19 cellular contexts compared by ENCODE assay signal in genomic region chr10:11856678-11857077, GRCh38. TPM values are rescaled to one million over a fixed set of nuclear protein-coding genes. Genes with fewer than 3 reads are reported as not detected.
A peak's percentile ranks its signal among the peaks of the same experiment; 100 is the strongest.
DNase-seq lines count a peak whose midpoint lies in the region; ATAC-seq, FAIRE-seq and TF ChIP-seq lines count a peak whose summit lies in the region.
"Had no signal": no experiment of that assay in that cellular context is flagged by ENCODE, and none has a peak within 500 bp of the region (broad histone marks: within the 10 kb centered on the region; RNA-seq: fewer than 3 reads in every experiment).

No MANE protein-coding gene starts in this region.

- H3K4me2 ChIP-seq in neuronal stem cell (ENCODE audit: insufficient read depth, low read length, poor library complexity, severe bottlenecking): no peak overlapping the region

- no peaks in the 10 kb centered on the region for H3K36me3 Mint-ChIP-seq in natural killer cell
- H3K36me3 Mint-ChIP-seq: T-cell had no signal

- no peak overlapping the region for H3K4me3 ChIP-seq in neuronal stem cell (ENCODE audit: low read length in 2 of 2)
- H3K4me3 ChIP-seq: MG63 had no signal

- ATAC-seq in esophagus mucosa: peak; percentile 8
- no peak for ATAC-seq in HG03039 (IDR thresholded peaks at IDR 0.05; ENCODE audit: unreplicated experiment)
- ATAC-seq in GM18517 (IDR thresholded peaks at IDR 0.05; ENCODE audit: unreplicated experiment): no peak
- no peak for ATAC-seq in natural killer cell
- ATAC-seq: T-cell had no signal

- no peaks in the 10 kb centered on the region for H3K36me3 ChIP-seq in neuronal stem cell (replicated peaks in 1 of 2; ENCODE audit: control insufficient read depth in 2 of 2, insufficient read depth in 2 of 2, low read length in 2 of 2)
- H3K36me3 ChIP-seq: MG63 had no signal

- H3K27me3 Mint-ChIP-seq in natural killer cell (ENCODE audit: low read depth in 2 of 2): peaks cover 0 to 3% of the 10 kb centered on the region in 2 donors

- H3K27ac ChIP-seq in neuronal stem cell (replicated peaks; ENCODE audit: low read length): no peak overlapping the region

- H3K79me1 ChIP-seq in neuronal stem cell (ENCODE audit: low read depth, low read length): no peaks in the 10 kb centered on the region

- H3K23ac ChIP-seq in neuronal stem cell (ENCODE audit: low read depth, low read length, poor library complexity): no peak overlapping the region

- no peak overlapping the region for H3K4me3 Mint-ChIP-seq in natural killer cell
- H3K4me3 Mint-ChIP-seq: CD14-positive monocyte, T-cell had no signal

- H3K9ac ChIP-seq in neuronal stem cell (ENCODE audit: low read depth, low read length, poor library complexity): no peak overlapping the region

- peaks cover 7 to 8% of the 10 kb centered on the region in 2 donors for H3K4me1 Mint-ChIP-seq in natural killer cell
- H3K4me1 Mint-ChIP-seq: CD14-positive monocyte had no signal

- H3K9me3 ChIP-seq in neuronal stem cell (replicated peaks in 1 of 2; ENCODE audit: control insufficient read depth in 2 of 2, insufficient read depth in 1 of 2, low read depth in 1 of 2, low read length in 2 of 2): no peaks in the 10 kb centered on the region
- H3K9me3 ChIP-seq: MG63 had no signal

- no peak for TF ChIP-seq POLR2A in H54 (IDR thresholded peaks at IDR 0.05; ENCODE audit: low read depth, low read length)

- no peak overlapping the region for H3K4ac ChIP-seq in neuronal stem cell (ENCODE audit: low read length)

- intact Hi-C loops in natural killer cell (cut with micrococcal nuclease): no loop called here

- peak overlapping the region; percentile 68 for H3K18ac ChIP-seq in neuronal stem cell (ENCODE audit: low read length)

- FAIRE-seq in H54 (lab: Jason Lieb, UNC): no peak

- H3K27ac Mint-ChIP-seq in natural killer cell: no peak overlapping the region
- H3K27ac Mint-ChIP-seq: T-cell had no signal

- peak; percentile 74 for DNase-seq in AG08396 (ENCODE audit: low spot score)
- peak; percentile 41 for DNase-seq in H54 (ENCODE audit: insufficient read length, low spot score)
- no peak for DNase-seq in neuronal stem cell (ENCODE audit: low spot score)
- DNase-seq in natural killer cell: no peak
- DNase-seq in DMS 273 (lab: John Stamatoyannopoulos, UW; ENCODE audit: unreplicated experiment): no peak
- DNase-seq: 8988T, Calu3, DMS79 treated with DMSO at 0.1 percent for 48 hours, KG1, MG63, NCI-H1092 treated with DMSO at 0.1 percent for 48 hours, NCI-H1694, NCI-H345, NCI-H526 treated with DMSO at 0.1 percent for 48 hours, T-cell had no signal

- H2BK5ac ChIP-seq in neuronal stem cell (ENCODE audit: low read length): no peak overlapping the region

- H2BK15ac ChIP-seq in neuronal stem cell (ENCODE audit: low read length): no peak overlapping the region

- no peak overlapping the region for H2AK5ac ChIP-seq in neuronal stem cell (ENCODE audit: low read depth, low read length)

- no peak for TF ChIP-seq CTCF in natural killer cell (IDR thresholded peaks at IDR 0.05)

- H2AFZ ChIP-seq in neuronal stem cell (ENCODE audit: low read length): no peak overlapping the region

- no peak overlapping the region for H2BK120ac ChIP-seq in neuronal stem cell (ENCODE audit: low read depth, low read length)

- H3K4me1 ChIP-seq in neuronal stem cell (ENCODE audit: control insufficient read depth in 2 of 2, insufficient read depth in 1 of 2, low read depth in 1 of 2, low read length in 2 of 2): peaks cover 0 to 3% of the 10 kb centered on the region in 2 donors

- H2BK12ac ChIP-seq in neuronal stem cell (ENCODE audit: low read length): no peak overlapping the region

- no CpG with 5 or more reads among the region's 8 CpGs for WGBS in neuronal stem cell (ENCODE audit: extremely low coverage in 2 of 2, insufficient read length in 2 of 2, insufficient replicate concordance in 1 of 2), 2 donors

- no peaks in the 10 kb centered on the region for H3K27me3 ChIP-seq in neuronal stem cell (ENCODE audit: control insufficient read depth in 3 of 3, insufficient read depth in 3 of 3, low read depth in 1 of 3, low read length in 3 of 3)
- H3K27me3 ChIP-seq: MG63 had no signal

- no peak overlapping the region for H4K91ac ChIP-seq in neuronal stem cell (ENCODE audit: low read depth, low read length, poor library complexity)

- no peak overlapping the region for H4K8ac ChIP-seq in neuronal stem cell (ENCODE audit: low read depth, low read length)

- H3K9me3 Mint-ChIP-seq in natural killer cell: no peaks in the 10 kb centered on the region
- H3K9me3 Mint-ChIP-seq: CD14-positive monocyte, T-cell had no signal

- no peak overlapping the region for H3K14ac ChIP-seq in neuronal stem cell (ENCODE audit: low read length)

RNA-seq across cellular contexts. Expression of gene PROSER2, which starts 33.5 kb away (rescaled TPM):
- total RNA-seq in esophagus mucosa (10.1 TPM), natural killer cell (1 to 10 TPM in 2 of 3 donors, under 1 TPM in 1; 0.70 to 1.9 (median 1.1) TPM)
- 4.1 TPM for polyA plus RNA-seq in neuronal stem cell (2013, experiment 1 of 2)
- polyA plus RNA-seq in neuronal stem cell (2013, experiment 2 of 2): 4.0 TPM

Comparison
In these comparisons a context has a peak if more than half of its experiments do, and no peak if none do; other contexts are left out.
1. DNase-seq: peak in AG08396 (single experiment) and H54 (single experiment); none in neuronal stem cell (single experiment), natural killer cell (single experiment) and DMS 273 (single experiment).